Comparison of ENCODE assay signal across 11 cellular contexts in genomic region chr5:143979044-143979690, GRCh38.
DNase-seq lines count a peak whose midpoint lies in the region; ATAC-seq and TF ChIP-seq lines count a peak whose summit lies in the region.
"Had no signal": no experiment of that assay in that cellular context is flagged by ENCODE, and none has a peak within 500 bp of the region (broad histone marks: within the 10 kb centered on the region; RNA-seq: fewer than 3 reads in every experiment).

No MANE protein-coding gene starts in this region.

- H2BK20ac ChIP-seq in H9 (ENCODE audit: low read depth, low read length, poor library complexity, severe bottlenecking) = no peak overlapping the region

- H3K4me1 Mint-ChIP-seq in H9 = 0 out of 4 replicates have a peak, but pooled peaks cover 0 to 3% of the 10 kb centered on the region in 2 experiments
- H3K4me1 Mint-ChIP-seq: CD4-positive, CD25-positive, alpha-beta regulatory T cell had no signal

- no peaks in the 10 kb centered on the region for H3K79me1 ChIP-seq in H9 (ENCODE audit: insufficient read depth, low read depth, low read length, poor library complexity, severe bottlenecking)

- no peak overlapping the region for H3K18ac ChIP-seq in H9 (ENCODE audit: insufficient read length, low read depth, low read length)

- no peak overlapping the region for H3K4ac ChIP-seq in H9 (ENCODE audit: low read depth, low read length)

- no peaks in the 10 kb centered on the region for H3K36me3 Mint-ChIP-seq in H9 (ENCODE audit: insufficient read depth in 1 of 3, low read depth in 3 of 3)
- H3K36me3 Mint-ChIP-seq: CD4-positive, CD25-positive, alpha-beta regulatory T cell had no signal

- H3K9ac ChIP-seq in H9 (ENCODE audit: extremely low read depth, insufficient read length, low read length) = no peak overlapping the region

- H2BK15ac ChIP-seq in H9 (ENCODE audit: low read depth, low read length) = no peak overlapping the region

- DNase-seq in H9 (peak; percentile 31), islet precursor cell (peak; percentile 70), NCI-H1048 (lab: John Stamatoyannopoulos, UW) (no peak), inferior parietal cortex (ENCODE audit: extremely low spot score) (no peak), NCI-H2107 (lab: John Stamatoyannopoulos, UW) (no peak)
- DNase-seq in NK-92 treated with Interleukin-12 subunit alpha and Interleukin-12 subunit beta, amount 100 ng/mL, for 24 hours (lab: John Stamatoyannopoulos, UW) = no peak
- DNase-seq: CD4-positive, CD25-positive, alpha-beta regulatory T cell; NCI-H69; sigmoid colon had no signal

- no peak overlapping the region for H2AK5ac ChIP-seq in H9 (ENCODE audit: insufficient read length, low read length)

- no peak overlapping the region for H3K27ac Mint-ChIP-seq in H9
- H3K27ac Mint-ChIP-seq: CD4-positive, CD25-positive, alpha-beta regulatory T cell had no signal

- no peak overlapping the region for H2BK5ac ChIP-seq in H9 (ENCODE audit: insufficient read length, low read length)

- no peak for TF ChIP-seq CTCF in H9 (conservative IDR thresholded peaks at IDR 0.05)

- WGBS in H9 (ENCODE audit: extremely low coverage, insufficient read length, low lambda C conversion rate) = no CpG with 5 or more reads among the region's 1 CpG

- H3K4me3 Mint-ChIP-seq in H9 = no peak overlapping the region
- H3K4me3 Mint-ChIP-seq: CD4-positive, CD25-positive, alpha-beta regulatory T cell had no signal

- no peaks in the 10 kb centered on the region for H3K4me1 ChIP-seq in H9 (ENCODE audit: insufficient read depth, low read length)
- H3K4me1 ChIP-seq: sigmoid colon had no signal

- no peak overlapping the region for H2BK12ac ChIP-seq in H9 (ENCODE audit: insufficient read length, low read depth, low read length)

- H3K27me3 ChIP-seq in H9 (ENCODE audit: insufficient read depth, low read length) = no peaks in the 10 kb centered on the region
- H3K27me3 ChIP-seq: sigmoid colon had no signal

- no peak overlapping the region for H3K27ac ChIP-seq in H9 (ENCODE audit: insufficient read length, low read depth, low read length)
- H3K27ac ChIP-seq: sigmoid colon had no signal

- H3K56ac ChIP-seq in H9 (ENCODE audit: insufficient read length, low read depth, low read length) = no peak overlapping the region

- ATAC-seq in GM18519 (IDR thresholded peaks at IDR 0.05; ENCODE audit: low FRiP score, unreplicated experiment) (peak; percentile 68), HG03460 (IDR thresholded peaks at IDR 0.05; ENCODE audit: unreplicated experiment) (peak; percentile 71)

- H3K9me3 Mint-ChIP-seq in H9 = no peaks in the 10 kb centered on the region

- H3K27me3 Mint-ChIP-seq in H9 (ENCODE audit: low read depth) = no peaks in the 10 kb centered on the region
- H3K27me3 Mint-ChIP-seq: CD4-positive, CD25-positive, alpha-beta regulatory T cell had no signal

- no peaks in the 10 kb centered on the region for H3K23me2 ChIP-seq in H9 (ENCODE audit: insufficient read length, low read depth, low read length, poor library complexity, severe bottlenecking)

- H4K91ac ChIP-seq in H9 (ENCODE audit: insufficient read length, low read depth, low read length) = no peak overlapping the region

- H3K9me3 ChIP-seq in H9 (ENCODE audit: control insufficient read depth, low read depth, low read length) = no peaks in the 10 kb centered on the region
- H3K9me3 ChIP-seq: sigmoid colon had no signal

- no peak overlapping the region for H4K8ac ChIP-seq in H9 (replicated peaks; ENCODE audit: insufficient read length, low read depth, low read length)

- no peak overlapping the region for H4K5ac ChIP-seq in H9 (ENCODE audit: insufficient read length, low read depth, low read length)

- no peak overlapping the region for H3K23ac ChIP-seq in H9 (ENCODE audit: insufficient read length, low read depth, low read length)

- no peaks in the 10 kb centered on the region for H4K20me1 ChIP-seq in H9 (ENCODE audit: control insufficient read depth, insufficient read depth, insufficient read length)

- H3K4me2 ChIP-seq in H9 (ENCODE audit: insufficient read depth, insufficient read length, low read length) = no peak overlapping the region

- no peaks in the 10 kb centered on the region for H3K79me2 ChIP-seq in H9 (ENCODE audit: insufficient read depth, low read length)

- no peak overlapping the region for H3K14ac ChIP-seq in H9 (ENCODE audit: insufficient read depth, low read length)

- H2BK120ac ChIP-seq in H9 (ENCODE audit: low read depth, low read length, poor library complexity, severe bottlenecking) = no peak overlapping the region

- no peak overlapping the region for H2AFZ ChIP-seq in H9 (ENCODE audit: low read length)

- H3T11ph ChIP-seq in H9 (ENCODE audit: low read length) = no peak overlapping the region

Comparison
In these comparisons a context has a peak if more than half of its experiments do, and no peak if none do; other contexts are left out.
1. DNase-seq: peak in H9 (single experiment) and islet precursor cell (single experiment); none in NCI-H1048 (single experiment), NK-92 treated with Interleukin-12 subunit alpha and Interleukin-12 subunit beta, amount 100 ng/mL, for 24 hours (single experiment), inferior parietal cortex (single experiment) and NCI-H2107 (single experiment).